Comparison of ENCODE assay signal across 8 cellular contexts in the genomic region with DNA sequence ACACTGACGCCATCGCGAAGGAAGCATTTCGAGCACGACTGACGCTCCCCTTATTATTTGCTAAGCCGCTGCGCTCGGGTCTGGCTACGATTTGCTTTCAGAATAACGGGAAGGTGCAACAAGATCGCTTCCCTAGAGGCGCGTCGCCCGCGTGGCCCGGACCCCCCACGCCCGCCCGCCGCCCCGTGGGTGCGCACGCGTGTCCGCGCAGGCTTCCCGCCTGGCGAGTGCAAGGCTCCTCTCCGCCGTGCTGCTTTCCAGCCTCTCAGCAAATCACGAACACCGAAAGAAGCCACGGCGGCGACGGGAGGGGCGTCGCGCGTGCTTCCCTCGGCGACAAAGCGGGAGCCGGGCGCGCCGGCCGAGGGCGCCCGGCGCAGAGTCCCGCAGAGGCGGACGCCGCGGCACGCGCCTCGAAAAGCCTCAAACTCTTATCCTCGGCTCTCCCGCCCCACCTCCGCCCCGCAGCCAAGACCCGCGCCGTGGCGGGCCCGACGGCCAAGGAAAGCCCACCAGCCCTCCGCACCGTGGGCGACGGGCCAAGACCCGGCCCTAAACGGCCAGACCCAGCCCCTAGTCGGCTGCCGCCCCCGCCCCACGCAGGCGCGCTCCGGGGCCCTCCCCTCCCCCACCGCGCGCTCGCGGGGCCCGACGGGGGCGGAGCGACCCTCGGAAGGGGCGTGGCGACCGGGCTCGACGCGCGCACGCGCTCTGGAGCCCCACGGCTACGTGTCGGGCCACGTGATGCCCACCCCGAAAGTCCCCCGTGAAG. TPM values are rescaled to one million over a fixed set of nuclear protein-coding genes. Genes with fewer than 3 reads are reported as not detected.
DNase-seq lines count a peak whose midpoint lies in the region; ATAC-seq, FAIRE-seq and TF ChIP-seq lines count a peak whose summit lies in the region.

No MANE protein-coding gene starts in this region.

- TF ChIP-seq CTCF in D721Med (IDR thresholded peaks at IDR 0.05; ENCODE audit: insufficient read depth, missing control alignments): no peak
- no peak for TF ChIP-seq CTCF in HL-60 (IDR thresholded peaks at IDR 0.05; ENCODE audit: insufficient read depth, low read length)
- TF ChIP-seq CTCF in RWPE1 (conservative IDR thresholded peaks at IDR 0.05; ENCODE audit: low read depth): no peak
- TF ChIP-seq CTCF in fibroblast of villous mesenchyme (IDR thresholded peaks at IDR 0.05; ENCODE audit: insufficient read depth, low read depth, low read length): no peak
- peak; percentile 36 for TF ChIP-seq CTCF in neural cell (IDR thresholded peaks at IDR 0.05; ENCODE audit: poor library complexity, severe bottlenecking)

- H3K4me3 ChIP-seq in HL-60 (replicated peaks; ENCODE audit: insufficient read depth, low read length) (peak overlapping the region; percentile 52), fibroblast of villous mesenchyme (ENCODE audit: low read depth, low read length) (peak overlapping the region; percentile 98), neural cell (ENCODE audit: low read length) (peak overlapping the region; percentile 73)

- no peaks in the 10 kb centered on the region for H3K9me3 Mint-ChIP-seq in stimulated activated naive CD8-positive, alpha-beta T cell treated with anti-CD3 and anti-CD28 coated beads, Interleukin-15, Interleukin-2, amounts not matched to agents 100 ng/mL and 50 ng/mL, for 24 hours

- no peaks in the 10 kb centered on the region for H4K20me1 ChIP-seq in neural cell (ENCODE audit: insufficient read depth)

- H3K4me3 Mint-ChIP-seq in stimulated activated naive CD8-positive, alpha-beta T cell treated with anti-CD3 and anti-CD28 coated beads, Interleukin-15, Interleukin-2, amounts not matched to agents 100 ng/mL and 50 ng/mL, for 24 hours: peak overlapping the region; percentile 88

- H3K27me3 ChIP-seq in HL-60 (ENCODE audit: insufficient read depth, poor library complexity, severe bottlenecking): no peaks in the 10 kb centered on the region
- H3K27me3 ChIP-seq in neural cell (ENCODE audit: insufficient read depth, low read depth, low read length): no peaks in the 10 kb centered on the region

- H3K36me3 ChIP-seq in neural cell (ENCODE audit: insufficient read depth, low read length): no peaks in the 10 kb centered on the region

- no peaks in the 10 kb centered on the region for H3K9me2 ChIP-seq in neural cell (ENCODE audit: insufficient read depth, low read length)

- H3K9ac ChIP-seq in neural cell (ENCODE audit: low read length): peak overlapping the region; percentile 81

- H3K4me2 ChIP-seq in neural cell (ENCODE audit: low read length): peak overlapping the region; percentile 85

- peaks cover 52% of the 10 kb centered on the region for H3K79me2 ChIP-seq in neural cell (replicated peaks; ENCODE audit: insufficient read depth, low read length)

- peak overlapping the region; percentile 35 for H2AFZ ChIP-seq in neural cell (ENCODE audit: low read depth, low read length)

- POLR2A ChIA-PET in RWPE1 (lab: Yijun Ruan, JAX; ENCODE audit: low non-redundant PET): no interaction called here

- H3K27ac ChIP-seq in HL-60 (replicated peaks) (peak overlapping the region; percentile 81), RWPE1 (peak overlapping the region; percentile 100), neural cell (ENCODE audit: low read length) (peak overlapping the region; percentile 94)

- peak; percentile 42 for ATAC-seq in GM19467 (IDR thresholded peaks at IDR 0.05; ENCODE audit: unreplicated experiment)

- H3K4me1 Mint-ChIP-seq in stimulated activated naive CD8-positive, alpha-beta T cell treated with anti-CD3 and anti-CD28 coated beads, Interleukin-15, Interleukin-2, amounts not matched to agents 100 ng/mL and 50 ng/mL, for 24 hours (ENCODE audit: low read depth): peaks cover 32% of the 10 kb centered on the region

- DNase-seq in D721Med (ENCODE audit: insufficient read length, low spot score): peak; percentile 70
- peak; percentile 68 to 84 for DNase-seq in HL-60 (ENCODE audit: low read depth in 1 of 2, low spot score in 1 of 2)
- peak; percentile 93 for DNase-seq in RWPE1 (ENCODE audit: low spot score)
- DNase-seq in activated gamma-delta T cell treated with Interleukin-2 at 50 U/mL for 16 hours: peak; percentile 86
- DNase-seq in fibroblast of villous mesenchyme (ENCODE audit: low read depth): peak; percentile 93

- FAIRE-seq in D721Med (lab: Jason Lieb, UNC): no peak

- H3K27ac Mint-ChIP-seq in stimulated activated naive CD8-positive, alpha-beta T cell treated with anti-CD3 and anti-CD28 coated beads, Interleukin-15, Interleukin-2, amounts not matched to agents 100 ng/mL and 50 ng/mL, for 24 hours: peak overlapping the region; percentile 80

- H3F3A ChIP-seq in neural cell (ENCODE audit: insufficient read depth, low read length, poor library complexity, severe bottlenecking): peaks cover 9% of the 10 kb centered on the region

- H3K27me3 Mint-ChIP-seq in stimulated activated naive CD8-positive, alpha-beta T cell treated with anti-CD3 and anti-CD28 coated beads, Interleukin-15, Interleukin-2, amounts not matched to agents 100 ng/mL and 50 ng/mL, for 24 hours: no peaks in the 10 kb centered on the region

- CTCF ChIA-PET in RWPE1 (lab: Yijun Ruan, JAX): no interaction called here

- peak; percentile 79 for TF ChIP-seq EP300 in neural cell (conservative IDR thresholded peaks at IDR 0.05; ENCODE audit: poor library complexity, severe bottlenecking)

- H3K36me3 Mint-ChIP-seq in stimulated activated naive CD8-positive, alpha-beta T cell treated with anti-CD3 and anti-CD28 coated beads, Interleukin-15, Interleukin-2, amounts not matched to agents 100 ng/mL and 50 ng/mL, for 24 hours (ENCODE audit: low read depth): peaks cover 5% of the 10 kb centered on the region

- peak; percentile 67 for TF ChIP-seq RAD21 in neural cell (conservative IDR thresholded peaks at IDR 0.05)

- H3K9me3 ChIP-seq in neural cell (ENCODE audit: low read length): no peaks in the 10 kb centered on the region

TF ChIP-seq in neural cell, 6 proteins besides CTCF, POLR2A, EP300 and RAD21:
- no peak for TF ChIP-seq EZH2 (IDR thresholded peaks at IDR 0.05; ENCODE audit: borderline replicate concordance, insufficient read depth, low read length, poor library complexity, severe bottlenecking)
- peak; percentile 19 for TF ChIP-seq TAF1 (IDR thresholded peaks at IDR 0.05; ENCODE audit: low read depth)
- TF ChIP-seq, protein P1, sequence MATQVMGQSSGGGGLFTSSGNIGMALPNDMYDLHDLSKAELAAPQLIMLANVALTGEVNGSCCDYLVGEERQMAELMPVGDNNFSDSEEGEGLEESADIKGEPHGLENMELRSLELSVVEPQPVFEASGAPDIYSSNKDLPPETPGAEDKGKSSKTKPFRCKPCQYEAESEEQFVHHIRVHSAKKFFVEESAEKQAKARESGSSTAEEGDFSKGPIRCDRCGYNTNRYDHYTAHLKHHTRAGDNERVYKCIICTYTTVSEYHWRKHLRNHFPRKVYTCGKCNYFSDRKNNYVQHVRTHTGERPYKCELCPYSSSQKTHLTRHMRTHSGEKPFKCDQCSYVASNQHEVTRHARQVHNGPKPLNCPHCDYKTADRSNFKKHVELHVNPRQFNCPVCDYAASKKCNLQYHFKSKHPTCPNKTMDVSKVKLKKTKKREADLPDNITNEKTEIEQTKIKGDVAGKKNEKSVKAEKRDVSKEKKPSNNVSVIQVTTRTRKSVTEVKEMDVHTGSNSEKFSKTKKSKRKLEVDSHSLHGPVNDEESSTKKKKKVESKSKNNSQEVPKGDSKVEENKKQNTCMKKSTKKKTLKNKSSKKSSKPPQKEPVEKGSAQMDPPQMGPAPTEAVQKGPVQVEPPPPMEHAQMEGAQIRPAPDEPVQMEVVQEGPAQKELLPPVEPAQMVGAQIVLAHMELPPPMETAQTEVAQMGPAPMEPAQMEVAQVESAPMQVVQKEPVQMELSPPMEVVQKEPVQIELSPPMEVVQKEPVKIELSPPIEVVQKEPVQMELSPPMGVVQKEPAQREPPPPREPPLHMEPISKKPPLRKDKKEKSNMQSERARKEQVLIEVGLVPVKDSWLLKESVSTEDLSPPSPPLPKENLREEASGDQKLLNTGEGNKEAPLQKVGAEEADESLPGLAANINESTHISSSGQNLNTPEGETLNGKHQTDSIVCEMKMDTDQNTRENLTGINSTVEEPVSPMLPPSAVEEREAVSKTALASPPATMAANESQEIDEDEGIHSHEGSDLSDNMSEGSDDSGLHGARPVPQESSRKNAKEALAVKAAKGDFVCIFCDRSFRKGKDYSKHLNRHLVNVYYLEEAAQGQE (IDR thresholded peaks at IDR 0.05; ENCODE audit: borderline replicate concordance): peak; percentile 65
- TF ChIP-seq SMC3 (conservative IDR thresholded peaks at IDR 0.05; ENCODE audit: poor library complexity): peak; percentile 68
- peak; percentile 85 for TF ChIP-seq POLR2AphosphoS5 (IDR thresholded peaks at IDR 0.05)
- TF ChIP-seq MXI1 (conservative IDR thresholded peaks at IDR 0.05; ENCODE audit: poor library complexity, severe bottlenecking): peak; percentile 90

RNA-seq across cellular contexts. Expression of a gene that starts 1.0 kb away (rescaled TPM):
- total RNA-seq in fibroblast of villous mesenchyme: 153 and 170 TPM in 2 replicates
- polyA plus RNA-seq in neural cell: 36.1 and 39.0 TPM in 2 replicates
- 157 and 176 TPM in 2 replicates for polyA minus RNA-seq in neural cell

Comparison
In these comparisons a context has a peak if more than half of its experiments do, and no peak if none do; other contexts are left out.
1. Peak in every context shown above with its lines: DNase-seq, ATAC-seq, H3K4me3 ChIP-seq and H3K27ac ChIP-seq.